ENCODE assay signal across 16 cellular contexts in genomic region chr1:1806890-1807289, GRCh38. TPM values are rescaled to one million over a fixed set of nuclear protein-coding genes. Genes with fewer than 3 reads are reported as not detected.
DNase-seq lines count a peak whose midpoint lies in the region; ATAC-seq and TF ChIP-seq lines count a peak whose summit lies in the region.
"Had no signal": no experiment of that assay in that cellular context is flagged by ENCODE, and none has a peak within 500 bp of the region (broad histone marks: within the 10 kb centered on the region; RNA-seq: fewer than 3 reads in every experiment).

No MANE protein-coding gene starts in this region.

- POLR2A ChIA-PET in AG04450 (lab: Yijun Ruan, JAX) = interaction anchor here (0.9 kb wide), 2 partner anchors 11 to 102 kb away, joined by 3 to 6 read pairs; no protein-coding TSS in a partner anchor

- ATAC-seq in HG03520 (IDR thresholded peaks at IDR 0.05; ENCODE audit: unreplicated experiment) = no peak

- H3K27ac ChIP-seq in AG04450 (ENCODE audit: low read depth, low read length) (peak overlapping the region; percentile 21), caudate nucleus (ENCODE audit: low read depth, low read length) (peak overlapping the region; percentile 27)
- H3K27ac ChIP-seq: epithelial cell of prostate, vagina had no signal

- H3K27ac Mint-ChIP-seq in neural crest cell (ENCODE audit: unreplicated experiment) = peak overlapping the region; percentile 27
- H3K27ac Mint-ChIP-seq: activated T-helper 2 cell treated with anti-CD3 and anti-CD28 coated beads, Interferon-gamma antibody, Interleukin-2, Interleukin-4, amounts not matched to agents 10 μg/mL and 5 μg/mL and 100 μg/mL, durations not matched to agents 14 hours and 24 hours and 36 hours had no signal

- no peaks in the 10 kb centered on the region for H3K27me3 ChIP-seq in AG04450 (ENCODE audit: control insufficient read depth, insufficient read depth, low read length)
- H3K27me3 ChIP-seq: vagina had no signal

- in situ Hi-C loops in ACHN (cut with HindIII; ENCODE audit: low pct_ligation_motif_present, low pct_unique_long_range_greater_than_20kb, low sequenced_read_pairs) = no loop called here

- no peak overlapping the region for H3K4me3 ChIP-seq in AG04450 (ENCODE audit: low read depth, low read length)
- H3K4me3 ChIP-seq: lung, vagina had no signal

- H3K4me1 Mint-ChIP-seq in neural crest cell = peaks cover 13% of the 10 kb centered on the region

- H3K4me3 Mint-ChIP-seq in neural crest cell = no peak overlapping the region

- DNase-seq in AG04450 (ENCODE audit: low read depth, low spot score) (no peak), GM03348 (ENCODE audit: low spot score) (peak; percentile 63), caudate nucleus (lab: John Stamatoyannopoulos, UW) (peak in 10 of 61 donors; percentile 8 to 47 (median 24)), neural crest cell (ENCODE audit: low read depth, low spot score) (no peak), ACHN (no peak), RPMI8226 (no peak), islet precursor cell (no peak)
- DNase-seq: cerebellar nuclear complex, NCI-H1048, NCI-H2171 treated with DMSO at 0.1 percent for 48 hours, occipital lobe had no signal

- peaks cover 11% of the 10 kb centered on the region for H3K36me3 Mint-ChIP-seq in neural crest cell (ENCODE audit: low read depth)

- CTCF ChIA-PET in AG04450 (lab: Charles Lee) = interaction anchor here (0.8 kb wide), 1 partner anchor 99 kb away, joined by 3 read pairs; no protein-coding TSS in a partner anchor

- H3K9me3 Mint-ChIP-seq in neural crest cell = no peaks in the 10 kb centered on the region
- H3K9me3 Mint-ChIP-seq: activated T-helper 2 cell treated with anti-CD3 and anti-CD28 coated beads, Interferon-gamma antibody, Interleukin-2, Interleukin-4, amounts not matched to agents 10 μg/mL and 5 μg/mL and 100 μg/mL, durations not matched to agents 14 hours and 24 hours and 36 hours had no signal

- no peaks in the 10 kb centered on the region for H3K9me3 ChIP-seq in AG04450 (ENCODE audit: control insufficient read depth, insufficient read depth, low read length)
- H3K9me3 ChIP-seq: vagina had no signal

- no peaks in the 10 kb centered on the region for H3K27me3 Mint-ChIP-seq in neural crest cell (ENCODE audit: low read depth)

- no peak for TF ChIP-seq CTCF in AG04450 (IDR thresholded peaks at IDR 0.05; ENCODE audit: low read depth, low read length)
- no peak for TF ChIP-seq CTCF in neural crest cell (conservative IDR thresholded peaks at IDR 0.05)

RNA-seq across cellular contexts. Expression of gene NADK, which starts 28.6 kb away (rescaled TPM):
- 37.8 and 39.8 TPM in 2 replicates for polyA plus RNA-seq in AG04450 (2011; rRNA removed)
- 28.3 and 35.4 TPM in 2 replicates for polyA minus RNA-seq in AG04450 (2011; rRNA and poly(A)+ RNA removed)
- total RNA-seq in neural crest cell = 88.4 and 91.9 TPM in 2 replicates
